13 cellular contexts compared by ENCODE assay signal in the genomic region with DNA sequence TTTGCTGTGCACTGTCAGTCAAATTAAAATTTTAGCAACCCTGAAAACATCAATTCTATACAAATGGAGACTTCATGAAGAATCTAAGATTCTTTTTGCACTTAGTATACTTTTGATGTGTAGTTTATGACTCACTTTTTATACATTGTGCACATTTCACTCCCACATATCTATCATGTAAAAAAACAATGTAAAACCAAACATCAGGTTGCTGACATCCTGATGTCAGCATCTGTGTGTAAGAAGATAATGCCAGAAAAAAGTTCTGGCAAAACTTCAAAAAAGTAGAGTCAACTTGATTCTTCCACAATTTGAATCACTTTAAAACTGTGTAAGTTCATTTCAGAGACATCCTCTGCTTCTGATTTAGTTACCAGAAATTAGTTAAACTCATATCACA.
"Had no signal": no experiment of that assay in that cellular context is flagged by ENCODE, and none has a peak within 500 bp of the region (broad histone marks: within the 10 kb centered on the region; RNA-seq: fewer than 3 reads in every experiment).

No MANE protein-coding gene starts in this region.

- ATAC-seq: stimulated activated memory B cell treated with anti-CD40 and anti-IgM and Interleukin-4, amounts not matched to agents 10 μg/mL and 1 μg/mL and 100 μg/mL, for 72 hours; T-helper 17 cell had no signal

- H2AFZ ChIP-seq: hepatocyte, neural progenitor cell, parathyroid adenoma had no signal

- H3K9ac ChIP-seq: neural progenitor cell, parathyroid adenoma had no signal

- H3K9me3 ChIP-seq: adrenal gland, esophagus squamous epithelium, vagina had no signal

- H3K27ac ChIP-seq: adrenal gland, esophagus squamous epithelium, hepatocyte, neural progenitor cell, parathyroid adenoma, tibial nerve, vagina had no signal

- H3K4me1 ChIP-seq: adrenal gland, esophagus squamous epithelium, parathyroid adenoma, tibial nerve, vagina had no signal

- DNase-seq: activated B cell treated with CpG ODN at 0.5 μM for 24 hours; activated CD4-positive, alpha-beta T cell treated with anti-CD3 and anti-CD28 coated beads, Interleukin-2, amount 10 ng/mL, durations not matched to agents 24 days and 14 days; activated naive CD4-positive, alpha-beta T cell treated with anti-CD3 and anti-CD28 coated beads for 36 hours; adrenal gland; esophagus squamous epithelium; small intestine; T-helper 17 cell had no signal

- H3K36me3 ChIP-seq: adrenal gland, esophagus squamous epithelium, neural progenitor cell, tibial nerve, vagina had no signal

- H3K27me3 ChIP-seq: adrenal gland, esophagus squamous epithelium, hepatocyte, neural progenitor cell, tibial nerve, vagina had no signal

- H3K4me2 ChIP-seq: hepatocyte, neural progenitor cell had no signal

- H3K4me3 ChIP-seq: adrenal gland, esophagus squamous epithelium, hepatocyte, neural progenitor cell, tibial nerve, vagina had no signal
